In the genomic region with DNA sequence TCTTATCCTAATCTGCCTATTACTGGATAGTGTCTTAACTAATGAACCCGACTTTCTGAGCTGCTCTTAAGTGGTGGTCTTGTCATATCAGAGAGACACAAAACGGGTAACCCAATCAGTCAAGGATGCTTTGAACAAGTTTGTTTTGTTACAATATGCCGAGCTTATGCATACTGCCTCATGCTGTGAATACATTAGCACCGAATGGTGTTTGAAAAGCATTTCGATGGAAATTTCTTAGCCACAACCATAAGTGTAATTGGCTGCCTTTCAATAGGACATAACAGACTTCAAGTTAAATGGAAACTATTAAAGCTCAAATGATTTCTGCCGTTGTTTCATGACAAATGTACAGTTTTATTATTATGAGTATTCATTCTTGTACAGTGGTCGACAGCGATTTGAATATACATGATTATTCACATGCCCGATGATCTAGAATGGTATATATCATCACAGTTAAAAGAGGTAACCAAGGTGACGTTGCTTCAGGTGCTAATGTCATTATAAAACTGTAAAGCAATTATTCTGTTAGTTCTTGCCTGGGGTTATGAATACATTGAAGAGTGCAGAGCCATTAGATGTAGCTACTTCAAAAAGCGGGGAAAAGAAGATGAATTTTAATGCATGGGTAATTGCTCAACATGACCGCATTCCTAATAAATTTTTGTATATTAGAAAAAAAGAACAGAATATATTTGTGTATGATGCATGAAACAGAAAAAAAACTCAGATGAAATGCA, we compare ENCODE assay signal across 12 cellular contexts.
"Had no signal": no experiment of that assay in that cellular context is flagged by ENCODE, and none has a peak within 500 bp of the region (broad histone marks: within the 10 kb centered on the region; RNA-seq: fewer than 3 reads in every experiment).

No MANE protein-coding gene starts in this region.

- DNase-seq: activated T-cell treated with anti-CD3 and anti-CD28 coated beads, Interleukin-2, amount 50 U/mL, for 1 hour; aorta; heart left ventricle; left cardiac atrium; nucleus accumbens; right lobe of liver; stimulated activated CD4-positive, alpha-beta T cell treated with anti-CD3 and anti-CD28 coated beads, Interleukin-1b, Interleukin-23, amount 100 ng/mL, for 48 hours; stomach had no signal

- ATAC-seq: activated naive CD4-positive, alpha-beta T cell treated with anti-CD3 and anti-CD28 coated beads, Interleukin-2, amount 50 U/mL, for 72 hours; activated T-helper 17 cell treated with anti-CD3 and anti-CD28 coated beads, Interleukin-2, amount 50 U/mL, for 72 hours; gastroesophageal sphincter; heart left ventricle; left cardiac atrium; right lobe of liver; WTC11 had no signal
